ENCODE assay signal across 9 cellular contexts in genomic region chr19:4597975-4598671, GRCh38.
DNase-seq lines count a peak whose midpoint lies in the region; ATAC-seq lines count a peak whose summit lies in the region.
"Had no signal": no experiment of that assay in that cellular context is flagged by ENCODE, and none has a peak within 500 bp of the region (broad histone marks: within the 10 kb centered on the region; RNA-seq: fewer than 3 reads in every experiment).

No MANE protein-coding gene starts in this region.

- peak; percentile 69 for DNase-seq in activated effector memory CD4-positive, alpha-beta T cell treated with anti-CD3 and anti-CD28 coated beads, Interleukin-2, amount 50 U/mL, for 16 hours
- no peak for DNase-seq in activated effector memory CD4-positive, alpha-beta T cell treated with Interleukin-2 at 50 U/mL for 16 hours
- DNase-seq in OCI-M1 (lab: John Stamatoyannopoulos, UW) (peak; percentile 90), iPS-NIHi7 (ENCODE audit: extremely low spot score) (peak; percentile 92), cortex of kidney (lab: John Stamatoyannopoulos, UW) (no peak)
- DNase-seq in activated gamma-delta T cell treated with anti-CD3 and anti-CD28 coated beads, Interleukin-2, amount 50 U/mL, for 16 hours (ENCODE audit: low read depth): peak; percentile 24
- DNase-seq in stimulated activated naive CD4-positive, alpha-beta T cell (lab: John Stamatoyannopoulos, UW): peak; percentile 21 to 59 (median 52)

- ATAC-seq in HG03378 (IDR thresholded peaks at IDR 0.05; ENCODE audit: unreplicated experiment): no peak
- ATAC-seq: body of pancreas had no signal

Comparison
In these comparisons a context has a peak if more than half of its experiments do, and no peak if none do; other contexts are left out.
1. DNase-seq: peak in activated effector memory CD4-positive, alpha-beta T cell treated with anti-CD3 and anti-CD28 coated beads, Interleukin-2, amount 50 U/mL, for 16 hours (single experiment), OCI-M1 (single experiment), activated gamma-delta T cell treated with anti-CD3 and anti-CD28 coated beads, Interleukin-2, amount 50 U/mL, for 16 hours (single experiment), iPS-NIHi7 (single experiment) and stimulated activated naive CD4-positive, alpha-beta T cell (6 of 6); none in activated effector memory CD4-positive, alpha-beta T cell treated with Interleukin-2 at 50 U/mL for 16 hours (single experiment) and cortex of kidney (single experiment).